Comparison of ENCODE assay signal across 21 cellular contexts in the genomic region with DNA sequence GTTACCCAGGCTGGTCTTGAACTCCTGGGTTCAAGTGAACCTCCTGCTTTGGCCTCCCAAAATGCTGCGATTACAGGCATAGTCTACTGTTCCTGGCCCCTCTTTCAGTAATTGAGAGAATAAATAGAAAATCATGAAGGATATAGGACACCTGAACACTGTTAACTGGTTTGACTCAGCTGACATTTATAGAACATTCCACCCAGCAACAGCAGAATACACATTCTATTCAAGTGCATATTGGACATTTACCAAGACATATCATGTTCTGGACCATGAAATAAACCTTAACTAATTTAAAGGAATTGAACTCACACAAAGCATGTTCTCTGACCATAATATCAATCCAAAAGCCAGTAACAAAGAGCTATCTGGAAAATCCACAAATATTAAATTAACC.
"Had no signal": no experiment of that assay in that cellular context is flagged by ENCODE, and none has a peak within 500 bp of the region (broad histone marks: within the 10 kb centered on the region; RNA-seq: fewer than 3 reads in every experiment).

No MANE protein-coding gene starts in this region.

- H3K27ac Mint-ChIP-seq: endodermal cell, memory B cell, mesothelial cell of epicardium, nephron progenitor cell had no signal

- H3K4me3 ChIP-seq: coronary artery, gastroesophageal sphincter, left ventricle myocardium inferior, lower lobe of right lung, skin epidermis, stomach, thoracic aorta had no signal

- DNase-seq: effector CD4-positive, alpha-beta T cell; endodermal cell; erythroblast; immature natural killer cell; kidney; left cardiac atrium; left ventricle myocardium inferior; nephron progenitor cell; stimulated activated CD4-positive, alpha-beta T cell treated with anti-CD3 and anti-CD28 coated beads, Interleukin-12 subunit alpha, Interleukin-12 subunit beta, amount 100 ng/mL, for 4 hours; stimulated activated naive CD4-positive, alpha-beta T cell; stomach; substantia nigra; trophoblast cell had no signal

- ATAC-seq: gastroesophageal sphincter, left cardiac atrium, lower lobe of right lung, sciatic nerve had no signal

- H3K4me3 Mint-ChIP-seq: endodermal cell, memory B cell, mesothelial cell of epicardium, nephron progenitor cell had no signal
